ENCODE assay signal across 1 cellular context in the genomic region with DNA sequence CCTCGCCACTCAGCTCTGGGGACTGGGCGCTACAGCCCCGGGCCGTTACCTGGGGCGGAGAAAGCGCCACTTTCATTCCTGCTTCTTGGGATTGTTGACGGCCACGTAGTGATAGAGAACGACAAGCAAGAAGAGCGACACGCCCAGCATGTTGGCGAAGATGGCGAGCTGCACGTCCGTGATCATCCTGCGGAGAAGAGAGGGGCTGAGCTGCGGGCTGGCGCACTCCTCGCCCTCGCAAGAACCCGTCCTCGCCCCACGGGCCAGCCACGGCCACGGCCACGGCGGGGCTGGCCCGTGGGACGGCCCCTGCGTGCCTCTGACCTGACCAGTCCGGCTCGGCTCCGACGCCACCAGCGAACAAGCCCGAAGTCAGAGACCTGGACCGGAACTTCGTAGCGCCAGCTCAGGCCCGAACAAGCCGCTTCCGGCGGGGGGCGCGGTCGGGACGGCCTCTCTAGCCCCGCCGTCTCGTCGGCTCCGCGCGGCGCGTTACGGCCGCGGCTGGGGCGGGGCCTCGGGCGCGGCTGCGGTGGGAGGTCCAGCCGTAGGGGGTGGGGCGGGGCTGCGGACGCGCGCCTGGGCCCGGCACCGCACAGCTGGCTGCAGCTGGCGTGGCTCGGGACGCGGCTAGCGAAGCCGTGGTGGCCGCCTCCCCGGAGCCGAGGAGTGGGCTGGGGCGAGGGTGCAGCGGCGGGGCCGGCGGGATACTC.
TF ChIP-seq lines count a peak whose summit lies in the region.

A gene (minus strand): TSS at position 378 of the 713 bp plus-strand sequence.

TF ChIP-seq in GM12878, 131 proteins besides CTCF, POLR2A, EP300 and RAD21 (continued from another document):
- TF ChIP-seq, protein P1, sequence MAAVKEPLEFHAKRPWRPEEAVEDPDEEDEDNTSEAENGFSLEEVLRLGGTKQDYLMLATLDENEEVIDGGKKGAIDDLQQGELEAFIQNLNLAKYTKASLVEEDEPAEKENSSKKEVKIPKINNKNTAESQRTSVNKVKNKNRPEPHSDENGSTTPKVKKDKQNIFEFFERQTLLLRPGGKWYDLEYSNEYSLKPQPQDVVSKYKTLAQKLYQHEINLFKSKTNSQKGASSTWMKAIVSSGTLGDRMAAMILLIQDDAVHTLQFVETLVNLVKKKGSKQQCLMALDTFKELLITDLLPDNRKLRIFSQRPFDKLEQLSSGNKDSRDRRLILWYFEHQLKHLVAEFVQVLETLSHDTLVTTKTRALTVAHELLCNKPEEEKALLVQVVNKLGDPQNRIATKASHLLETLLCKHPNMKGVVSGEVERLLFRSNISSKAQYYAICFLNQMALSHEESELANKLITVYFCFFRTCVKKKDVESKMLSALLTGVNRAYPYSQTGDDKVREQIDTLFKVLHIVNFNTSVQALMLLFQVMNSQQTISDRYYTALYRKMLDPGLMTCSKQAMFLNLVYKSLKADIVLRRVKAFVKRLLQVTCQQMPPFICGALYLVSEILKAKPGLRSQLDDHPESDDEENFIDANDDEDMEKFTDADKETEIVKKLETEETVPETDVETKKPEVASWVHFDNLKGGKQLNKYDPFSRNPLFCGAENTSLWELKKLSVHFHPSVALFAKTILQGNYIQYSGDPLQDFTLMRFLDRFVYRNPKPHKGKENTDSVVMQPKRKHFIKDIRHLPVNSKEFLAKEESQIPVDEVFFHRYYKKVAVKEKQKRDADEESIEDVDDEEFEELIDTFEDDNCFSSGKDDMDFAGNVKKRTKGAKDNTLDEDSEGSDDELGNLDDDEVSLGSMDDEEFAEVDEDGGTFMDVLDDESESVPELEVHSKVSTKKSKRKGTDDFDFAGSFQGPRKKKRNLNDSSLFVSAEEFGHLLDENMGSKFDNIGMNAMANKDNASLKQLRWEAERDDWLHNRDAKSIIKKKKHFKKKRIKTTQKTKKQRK (IDR thresholded peaks at IDR 0.05; ENCODE audit: low read depth, low read length): no peak
- TF ChIP-seq BACH1 (IDR thresholded peaks at IDR 0.05; ENCODE audit: borderline replicate concordance): peak; percentile 61
- TF ChIP-seq IKZF1 (conservative IDR thresholded peaks at IDR 0.05): peak; percentile 84
- peak; percentile 48; the same call in 1 of the 2 replicates for TF ChIP-seq RB1 (IDR thresholded peaks at IDR 0.05; ENCODE audit: borderline replicate concordance)
- TF ChIP-seq POU2F2 (IDR thresholded peaks at IDR 0.05; ENCODE audit: borderline replicate concordance, low read depth, low read length): peak; percentile 41; the same call in 1 of the 3 replicates
- no peak for TF ChIP-seq MYB (IDR thresholded peaks at IDR 0.05; ENCODE audit: borderline replicate concordance, low read depth, low read length)
- TF ChIP-seq TCF12 (IDR thresholded peaks at IDR 0.05; ENCODE audit: low read depth, low read length): peak; percentile 96
- no peak for TF ChIP-seq ZNF622 (IDR thresholded peaks at IDR 0.05)
- peak; percentile 81 for TF ChIP-seq POLR2AphosphoS2 (IDR thresholded peaks at IDR 0.05; ENCODE audit: low read depth, low read length)
- no peak for TF ChIP-seq SUZ12 (IDR thresholded peaks at IDR 0.05; ENCODE audit: unreplicated experiment)
- TF ChIP-seq GABPA (IDR thresholded peaks at IDR 0.05; ENCODE audit: low read depth): peak; percentile 89
- TF ChIP-seq, protein P2, sequence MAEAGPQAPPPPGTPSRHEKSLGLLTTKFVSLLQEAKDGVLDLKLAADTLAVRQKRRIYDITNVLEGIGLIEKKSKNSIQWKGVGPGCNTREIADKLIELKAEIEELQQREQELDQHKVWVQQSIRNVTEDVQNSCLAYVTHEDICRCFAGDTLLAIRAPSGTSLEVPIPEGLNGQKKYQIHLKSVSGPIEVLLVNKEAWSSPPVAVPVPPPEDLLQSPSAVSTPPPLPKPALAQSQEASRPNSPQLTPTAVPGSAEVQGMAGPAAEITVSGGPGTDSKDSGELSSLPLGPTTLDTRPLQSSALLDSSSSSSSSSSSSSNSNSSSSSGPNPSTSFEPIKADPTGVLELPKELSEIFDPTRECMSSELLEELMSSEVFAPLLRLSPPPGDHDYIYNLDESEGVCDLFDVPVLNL (IDR thresholded peaks at IDR 0.05; ENCODE audit: low read depth, low read length): 0 out of 2 replicates have a peak, but pooled peaks have one; percentile 7
